In the genomic region with DNA sequence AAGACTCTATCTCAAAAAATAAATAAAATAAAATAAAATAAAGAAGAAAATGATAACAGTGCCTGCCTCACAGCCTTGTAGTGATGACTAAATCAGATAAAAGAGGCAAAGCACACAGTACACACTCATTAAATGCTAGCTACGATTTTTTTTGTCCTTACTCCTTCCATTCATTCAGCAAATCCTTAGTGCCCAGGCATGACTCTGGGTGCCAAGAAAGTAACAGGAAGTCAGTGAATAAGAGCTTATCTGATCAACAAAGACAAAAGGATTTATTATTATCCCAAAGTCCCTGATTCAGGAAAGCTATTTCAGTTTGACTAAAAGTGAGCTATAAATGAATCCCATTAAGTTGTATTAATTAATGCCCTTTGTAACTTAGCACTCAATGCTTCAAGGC, we compare ENCODE assay signal across 16 cellular contexts.
A peak's percentile ranks its signal among the peaks of the same experiment; 100 is the strongest.
DNase-seq lines count a peak whose midpoint lies in the region; ATAC-seq and TF ChIP-seq lines count a peak whose summit lies in the region.
"Had no signal": no experiment of that assay in that cellular context is flagged by ENCODE, and none has a peak within 500 bp of the region (broad histone marks: within the 10 kb centered on the region; RNA-seq: fewer than 3 reads in every experiment).

No MANE protein-coding gene starts in this region.

- H3K27me3 Mint-ChIP-seq in CD4-positive, alpha-beta memory T cell: no peaks in the 10 kb centered on the region
- H3K27me3 Mint-ChIP-seq: activated CD4-positive, alpha-beta T cell treated with anti-CD3 and anti-CD28 coated beads, Interleukin-2, amount 10 ng/mL, durations not matched to agents 7 days and 5 days had no signal

- peak overlapping the region; percentile 22 to 98 (median 92) for H3K27ac Mint-ChIP-seq in CD4-positive, alpha-beta memory T cell

- H3K36me3 ChIP-seq in CD4-positive, alpha-beta memory T cell (ENCODE audit: insufficient read depth, low read length): no peaks in the 10 kb centered on the region
- H3K36me3 ChIP-seq in Panc1 (ENCODE audit: control insufficient read depth, insufficient read depth, low read length): no peaks in the 10 kb centered on the region
- H3K36me3 ChIP-seq in gastrocnemius medialis: no peaks in the 10 kb centered on the region
- H3K36me3 ChIP-seq: cardiac muscle cell, thoracic aorta had no signal

- no TSS peak for BruUV-seq in Panc1 (replicated peaks; lab: Mats Ljungman, UMichigan)

- peak overlapping the region; percentile 68 for H3K27ac ChIP-seq in CD4-positive, alpha-beta memory T cell (ENCODE audit: low read depth, low read length)
- H3K27ac ChIP-seq in Panc1 (ENCODE audit: low read length): no peak overlapping the region
- no peak overlapping the region for H3K27ac ChIP-seq in gastrocnemius medialis
- H3K27ac ChIP-seq: cardiac muscle cell, thoracic aorta had no signal

- H3K4me1 Mint-ChIP-seq in CD4-positive, alpha-beta memory T cell: peaks cover 37 to 81% (median 53%) of the 10 kb centered on the region in 4 donors

- H3K9me3 ChIP-seq in CD4-positive, alpha-beta memory T cell (ENCODE audit: control insufficient read depth in 1 of 2, low read length in 2 of 2): no peaks in the 10 kb centered on the region
- no peaks in the 10 kb centered on the region for H3K9me3 ChIP-seq in Panc1 (ENCODE audit: control insufficient read depth, insufficient read depth, low read depth, low read length)
- H3K9me3 ChIP-seq in gastrocnemius medialis: no peaks in the 10 kb centered on the region
- H3K9me3 ChIP-seq: Caco-2, thoracic aorta had no signal

- CTCF ChIA-PET in CD4-positive, alpha-beta memory T cell (lab: Charles Lee; ENCODE audit: partially characterized antibody): interaction anchor here (0.6 to 2.6 kb wide), 8 partner anchors 9 to 93 kb away, joined by 3 to 13 read pairs (median 4); partner anchors contain the start of gene SH3KBP1
- CTCF ChIA-PET in Panc1 (lab: Charles Lee): no interaction called here

- intact Hi-C loops in CD4-positive, alpha-beta memory T cell (cut with micrococcal nuclease): loop anchor here (5.0 kb wide), 1 partner anchor 112 kb away; no protein-coding TSS in a partner anchor
- intact Hi-C loops in Panc1 (cut with micrococcal nuclease; ENCODE audit: unreplicated experiment): no loop called here
- intact Hi-C loops in gastrocnemius medialis (cut with DNase I; ENCODE audit: low total_unique reads): no loop called here

- no peak overlapping the region for H3K4me3 ChIP-seq in CD4-positive, alpha-beta memory T cell (ENCODE audit: low read length in 2 of 2)
- H3K4me3 ChIP-seq in Panc1 (ENCODE audit: low read depth in 2 of 2, low read length in 2 of 2): no peak overlapping the region
- H3K4me3 ChIP-seq in fibroblast of pulmonary artery (replicated peaks; ENCODE audit: low read depth, low read length): no peak overlapping the region
- H3K4me3 ChIP-seq in gastrocnemius medialis: no peak overlapping the region
- H3K4me3 ChIP-seq: cardiac muscle cell, K562, thoracic aorta had no signal

- in situ Hi-C loops in Panc1 (cut with HindIII; ENCODE audit: low pct_unique_long_range_greater_than_20kb, low sequenced_read_pairs) (no loop called here), gastrocnemius medialis (cut with MboI; ENCODE audit: low sequenced_read_pairs in 4 of 4) (no loop called here)

- no peak for TF ChIP-seq POLR2A in gastrocnemius medialis (IDR thresholded peaks at IDR 0.05)

- ATAC-seq in Panc1 (peak; percentile 72), HG02938 (IDR thresholded peaks at IDR 0.05; ENCODE audit: unreplicated experiment) (no peak), gastrocnemius medialis (no peak)
- ATAC-seq: K562 had no signal

- peak overlapping the region in 7 of 8 donors; percentile 38 to 95 (median 91) for H3K4me3 Mint-ChIP-seq in CD4-positive, alpha-beta memory T cell
- H3K4me3 Mint-ChIP-seq: activated CD4-positive, alpha-beta T cell treated with anti-CD3 and anti-CD28 coated beads, Interleukin-2, amount 10 ng/mL, durations not matched to agents 7 days and 5 days had no signal

- peaks cover 68% of the 10 kb centered on the region for H3K4me1 ChIP-seq in CD4-positive, alpha-beta memory T cell (ENCODE audit: insufficient read depth, low read length)
- H3K4me1 ChIP-seq in Panc1 (ENCODE audit: control insufficient read depth, insufficient read depth, low read length) (no peaks in the 10 kb centered on the region), gastrocnemius medialis (no peaks in the 10 kb centered on the region)
- H3K4me1 ChIP-seq: Caco-2 had no signal

- H3K9me3 Mint-ChIP-seq in CD4-positive, alpha-beta memory T cell: peaks cover 0 to 1% (median 0%) of the 10 kb centered on the region in 8 donors
- H3K9me3 Mint-ChIP-seq: activated CD4-positive, alpha-beta T cell treated with anti-CD3 and anti-CD28 coated beads, Interleukin-2, amount 10 ng/mL, durations not matched to agents 7 days and 5 days had no signal

- peaks cover 8 to 53% of the 10 kb centered on the region in 2 donors for H3K36me3 Mint-ChIP-seq in CD4-positive, alpha-beta memory T cell

- no peaks in the 10 kb centered on the region for H3K27me3 ChIP-seq in CD4-positive, alpha-beta memory T cell (ENCODE audit: insufficient read depth, low read length)
- no peaks in the 10 kb centered on the region for H3K27me3 ChIP-seq in Panc1 (ENCODE audit: control insufficient read depth, insufficient read depth, low read length)
- H3K27me3 ChIP-seq in gastrocnemius medialis: no peaks in the 10 kb centered on the region
- H3K27me3 ChIP-seq: cardiac muscle cell had no signal

- DNase-seq in A172 (ENCODE audit: low spot score) (peak; percentile 70), Panc1 (ENCODE audit: low read depth, low spot score) (no peak), fibroblast of pulmonary artery (ENCODE audit: low read depth) (peak; percentile 21), MV-4-11 (lab: John Stamatoyannopoulos, UW) (no peak), gastrocnemius medialis (no peak)
- no peak for DNase-seq in CD4-positive, alpha-beta memory T cell
- DNase-seq: activated CD4-positive, alpha-beta T cell treated with anti-CD3 and anti-CD28 coated beads, Interleukin-2, amount 10 ng/mL, durations not matched to agents 7 days and 5 days; Caco-2; NCI-H1092 treated with DMSO at 0.1 percent for 48 hours; NCI-H2081 treated with DMSO at 0.1 percent for 48 hours; NCI-H510A treated with DMSO at 0.1 percent for 48 hours; occipital lobe had no signal

- TF ChIP-seq CTCF in Panc1 (IDR thresholded peaks at IDR 0.05) (no peak), fibroblast of pulmonary artery (IDR thresholded peaks at IDR 0.05; ENCODE audit: low read length, missing control alignments) (no peak), gastrocnemius medialis (IDR thresholded peaks at IDR 0.05 in 4 of 5, conservative IDR thresholded peaks at IDR 0.05 in 1 of 5) (no peak)

- POLR2A ChIA-PET in CD4-positive, alpha-beta memory T cell (lab: Charles Lee; ENCODE audit: partially characterized antibody): interaction anchor here (0.6 to 3.4 kb wide), 11 partner anchors 9 to 581 kb away, joined by 3 to 39 read pairs (median 5); no protein-coding TSS in a partner anchor
- POLR2A ChIA-PET in Panc1 (lab: Charles Lee): interaction anchor here (0.6 kb wide), 1 partner anchor 1141 kb away, joined by 3 read pairs; no protein-coding TSS in a partner anchor

Comparison
In these comparisons a context has a peak if more than half of its experiments do, and no peak if none do; other contexts are left out.
1. DNase-seq: peak in A172 (single experiment) and fibroblast of pulmonary artery (single experiment); none in CD4-positive, alpha-beta memory T cell (0 of 5), Panc1 (single experiment), MV-4-11 (single experiment) and gastrocnemius medialis (0 of 2).